Comparison of ENCODE assay signal across 22 cellular contexts in the genomic region with DNA sequence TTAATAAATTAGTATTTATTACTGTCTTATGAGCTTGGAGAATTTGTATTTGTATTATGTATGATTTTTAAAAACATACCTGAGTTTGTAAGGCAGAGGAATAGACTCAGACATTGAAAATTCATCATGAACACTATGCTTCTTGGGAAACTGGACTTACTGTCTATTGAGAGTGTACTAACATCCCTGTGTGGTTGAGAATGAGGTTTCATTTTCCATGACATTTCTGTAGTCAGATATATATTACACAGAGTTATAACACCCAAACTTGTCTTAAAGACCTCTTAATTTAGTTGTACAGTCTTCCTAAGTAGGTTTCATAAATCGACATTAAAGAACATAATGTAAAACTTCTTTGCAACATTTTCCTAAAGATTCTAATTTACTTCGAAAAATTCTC.
"Had no signal": no experiment of that assay in that cellular context is flagged by ENCODE, and none has a peak within 500 bp of the region (broad histone marks: within the 10 kb centered on the region; RNA-seq: fewer than 3 reads in every experiment).

No MANE protein-coding gene starts in this region.

- FAIRE-seq: colon had no signal

- H3K4me3 ChIP-seq: cardiac muscle cell, SK-N-MC had no signal

- H3K4me3 Mint-ChIP-seq: activated B cell treated with CpG ODN at 0.5 μM for 24 hours; activated CD8-positive, alpha-beta T cell treated with anti-CD3 and anti-CD28 coated beads, Interleukin-2, amount 10 ng/mL, durations not matched to agents 7 days and 5 days; activated naive CD4-positive, alpha-beta T cell treated with anti-CD3 and anti-CD28 coated beads, Interleukin-2, amount 10 ng/mL, durations not matched to agents 7 days and 5 days; activated T-cell treated with anti-CD3 and anti-CD28 coated beads, Interleukin-2, amount 50 U/mL, for 24 hours; T-cell had no signal

- H3K27me3 ChIP-seq: brain microvascular endothelial cell, cardiac muscle cell had no signal

- H3K36me3 ChIP-seq: brain microvascular endothelial cell, cardiac muscle cell had no signal

- H3K9me3 Mint-ChIP-seq: activated naive CD4-positive, alpha-beta T cell treated with anti-CD3 and anti-CD28 coated beads, Interleukin-2, amount 10 ng/mL, durations not matched to agents 7 days and 5 days; activated T-cell treated with anti-CD3 and anti-CD28 coated beads, Interleukin-2, amount 50 U/mL, for 24 hours had no signal

- H3K27ac ChIP-seq: brain microvascular endothelial cell, SK-N-MC had no signal

- DNase-seq: activated B cell treated with CpG ODN at 0.5 μM for 24 hours; activated CD4-positive, alpha-beta T cell treated with anti-CD3 and anti-CD28 coated beads for 4 hours; activated CD8-positive, alpha-beta memory T cell treated with anti-CD3 and anti-CD28 coated beads, Interleukin-2, amount 50 U/mL, for 48 hours; activated gamma-delta T cell; activated naive CD4-positive, alpha-beta T cell treated with anti-CD3 and anti-CD28 coated beads, Interleukin-2, amount 10 ng/mL, durations not matched to agents 7 days and 5 days; activated T-cell treated with anti-CD3 and anti-CD28 coated beads, Interleukin-2, amount 50 U/mL, for 24 hours; cerebellar nuclear complex; NCI-H1092 treated with DMSO at 0.1 percent for 48 hours; NCI-H1417 treated with DMSO at 0.1 percent for 48 hours; NCI-H1694; NCI-H2107; NCI-H2171 treated with DMSO at 0.1 percent for 48 hours; NCI-H226; NCI-H510A; NCI-H526 treated with DMSO at 0.1 percent for 48 hours; T-cell; T1000 had no signal

- ATAC-seq: activated CD8-positive, alpha-beta T cell treated with anti-CD3 and anti-CD28 coated beads, Interleukin-2, amount 10 ng/mL, durations not matched to agents 7 days and 5 days had no signal

- H3K27ac Mint-ChIP-seq: activated naive CD4-positive, alpha-beta T cell treated with anti-CD3 and anti-CD28 coated beads, Interleukin-2, amount 10 ng/mL, durations not matched to agents 7 days and 5 days had no signal

- H3K27me3 Mint-ChIP-seq: activated B cell treated with CpG ODN at 0.5 μM for 24 hours; activated naive CD4-positive, alpha-beta T cell treated with anti-CD3 and anti-CD28 coated beads, Interleukin-2, amount 10 ng/mL, durations not matched to agents 7 days and 5 days; activated T-cell treated with anti-CD3 and anti-CD28 coated beads, Interleukin-2, amount 50 U/mL, for 24 hours; T-cell had no signal
